15 cellular contexts compared by ENCODE assay signal in genomic region chr10:62133618-62134017, GRCh38.
DNase-seq lines count a peak whose midpoint lies in the region; ATAC-seq lines count a peak whose summit lies in the region.
"Had no signal": no experiment of that assay in that cellular context is flagged by ENCODE, and none has a peak within 500 bp of the region (broad histone marks: within the 10 kb centered on the region; RNA-seq: fewer than 3 reads in every experiment).

No MANE protein-coding gene starts in this region.

- H3K27me3 ChIP-seq in GM23248 (replicated peaks; ENCODE audit: insufficient read depth) = no peaks in the 10 kb centered on the region
- H3K27me3 ChIP-seq: ovary had no signal

- H2AFZ ChIP-seq in GM23248 = no peak overlapping the region

- H3K4me1 ChIP-seq in GM23248 (ENCODE audit: insufficient read depth) = peaks cover 21% of the 10 kb centered on the region
- H3K4me1 ChIP-seq: lower lobe of right lung had no signal

- H3K4me3 Mint-ChIP-seq in T-helper 17 cell = no peak overlapping the region
- H3K4me3 Mint-ChIP-seq: CD8-positive, alpha-beta memory T cell; effector memory CD8-positive, alpha-beta T cell had no signal

- in situ Hi-C loops in GM23248 (cut with MboI) = no loop called here

- DNase-seq in GM23248 (no peak), T-helper 17 cell (no peak), Right ventricle myocardium inferior (ENCODE audit: missing footprints) (no peak)
- DNase-seq in NK-92 treated with Interleukin-12 subunit alpha and Interleukin-12 subunit beta, amount 100 ng/mL, for 24 hours (lab: John Stamatoyannopoulos, UW) = no peak
- DNase-seq: anterior cingulate cortex; CD8-positive, alpha-beta memory T cell; effector memory CD8-positive, alpha-beta T cell; lower lobe of right lung; NCI-H1930; ovary; stimulated activated CD4-positive, alpha-beta T cell treated with anti-CD3 and anti-CD28 coated beads, Interleukin-1b, Interleukin-23, amount 100 ng/mL, for 48 hours had no signal

- H3K79me2 ChIP-seq in GM23248 (ENCODE audit: insufficient read depth) = no peaks in the 10 kb centered on the region

- no peak overlapping the region for H3K9ac ChIP-seq in GM23248

- no peaks in the 10 kb centered on the region for H3K4me1 Mint-ChIP-seq in T-helper 17 cell

- no peak overlapping the region for H3K27ac Mint-ChIP-seq in T-helper 17 cell
- H3K27ac Mint-ChIP-seq: effector memory CD8-positive, alpha-beta T cell had no signal

- peak; percentile 75 for ATAC-seq in GM18858 (IDR thresholded peaks at IDR 0.05; ENCODE audit: unreplicated experiment)
- peak; percentile 83 for ATAC-seq in GM21360 (IDR thresholded peaks at IDR 0.05; ENCODE audit: unreplicated experiment)
- ATAC-seq in HG02981 (IDR thresholded peaks at IDR 0.05; ENCODE audit: unreplicated experiment) = peak; percentile 96
- no peak for ATAC-seq in T-helper 17 cell
- no peak for ATAC-seq in Right ventricle myocardium inferior
- ATAC-seq: effector memory CD8-positive, alpha-beta T cell; lower lobe of right lung had no signal

- H3K4me2 ChIP-seq in GM23248 (ENCODE audit: unreplicated experiment) = no peak overlapping the region

- no peaks in the 10 kb centered on the region for H4K20me1 ChIP-seq in GM23248 (ENCODE audit: insufficient read depth)

- H3K9me3 ChIP-seq in KOPT-K1 (ENCODE audit: insufficient read depth, low read length, poor library complexity, severe bottlenecking) (peaks cover 23% of the 10 kb centered on the region), GM23248 (ENCODE audit: low read depth) (no peaks in the 10 kb centered on the region), T-helper 17 cell (ENCODE audit: control insufficient read depth, low read length, poor library complexity, severe bottlenecking) (no peaks in the 10 kb centered on the region)
- H3K9me3 ChIP-seq: lower lobe of right lung, ovary had no signal

- no peaks in the 10 kb centered on the region for H3K27me3 Mint-ChIP-seq in T-helper 17 cell
- H3K27me3 Mint-ChIP-seq: CD8-positive, alpha-beta memory T cell; effector memory CD8-positive, alpha-beta T cell had no signal

- no peak overlapping the region for H3K4me3 ChIP-seq in GM23248
- H3K4me3 ChIP-seq: lower lobe of right lung, ovary had no signal

- H3K36me3 Mint-ChIP-seq in T-helper 17 cell (ENCODE audit: low read depth) = no peaks in the 10 kb centered on the region

- peaks cover 21% of the 10 kb centered on the region for H3F3A ChIP-seq in GM23248 (ENCODE audit: insufficient read depth)

- intact Hi-C loops in Right ventricle myocardium inferior (cut with DNase I) = no loop called here

- H3K9me2 ChIP-seq in GM23248 (ENCODE audit: insufficient read depth) = no peaks in the 10 kb centered on the region

- H3K36me3 ChIP-seq in KOPT-K1 (ENCODE audit: insufficient read depth, low read length) = no peaks in the 10 kb centered on the region
- no peaks in the 10 kb centered on the region for H3K36me3 ChIP-seq in GM23248 (ENCODE audit: low read depth)
- H3K36me3 ChIP-seq: lower lobe of right lung, ovary had no signal

- peak overlapping the region; percentile 2 for H3K27ac ChIP-seq in KOPT-K1 (ENCODE audit: low read depth, low read length, poor library complexity, severe bottlenecking)
- H3K27ac ChIP-seq in GM23248 = no peak overlapping the region
- H3K27ac ChIP-seq: lower lobe of right lung, ovary had no signal

Comparison
In these comparisons a context has a peak if more than half of its experiments do, and no peak if none do; other contexts are left out.
1. ATAC-seq: peak in GM18858 (single experiment), GM21360 (single experiment) and HG02981 (single experiment); none in T-helper 17 cell (single experiment) and Right ventricle myocardium inferior (single experiment).